ENCODE assay signal across 11 cellular contexts in genomic region chr2:112920923-112921532, GRCh38. TPM values are rescaled to one million over a fixed set of nuclear protein-coding genes. Genes with fewer than 3 reads are reported as not detected.
DNase-seq lines count a peak whose midpoint lies in the region; ATAC-seq, FAIRE-seq and TF ChIP-seq lines count a peak whose summit lies in the region.
"Had no signal": no experiment of that assay in that cellular context is flagged by ENCODE, and none has a peak within 500 bp of the region (broad histone marks: within the 10 kb centered on the region; RNA-seq: fewer than 3 reads in every experiment).

No MANE protein-coding gene starts in this region.

- peaks cover 12% of the 10 kb centered on the region for H3K27me3 Mint-ChIP-seq in nephron progenitor cell (ENCODE audit: low read depth, poor library complexity)

- TF ChIP-seq POLR2A in A549 (IDR thresholded peaks at IDR 0.05; ENCODE audit: low read length) = no peak

- H3K4me3 Mint-ChIP-seq in nephron progenitor cell = no peak overlapping the region

- no peak overlapping the region for H3K27ac ChIP-seq in A549
- H3K27ac ChIP-seq in RWPE2 (ENCODE audit: poor library complexity, severe bottlenecking) = no peak overlapping the region
- H3K27ac ChIP-seq in epithelial cell of prostate = peak overlapping the region; percentile 31
- H3K27ac ChIP-seq: Peyer's patch, right atrium auricular region had no signal

- TF ChIP-seq RAD21 in A549 (conservative IDR thresholded peaks at IDR 0.05 in 1 of 2, IDR thresholded peaks at IDR 0.05 in 1 of 2) = no peak

- H3K4me1 ChIP-seq in A549 (peaks cover 14% of the 10 kb centered on the region), RWPE2 (ENCODE audit: insufficient read depth, poor library complexity, severe bottlenecking) (peaks cover 6% of the 10 kb centered on the region)
- H3K4me1 ChIP-seq: right atrium auricular region had no signal

- H3K27me3 ChIP-seq in RWPE2 (ENCODE audit: insufficient read depth, poor library complexity, severe bottlenecking) = no peaks in the 10 kb centered on the region
- H3K27me3 ChIP-seq: Peyer's patch, right atrium auricular region had no signal

- no peak for TF ChIP-seq EP300 in A549 (IDR thresholded peaks at IDR 0.05)

- H3K4me2 ChIP-seq in A549 = no peak overlapping the region

- H3K36me3 ChIP-seq in RWPE2 (ENCODE audit: low read depth) = no peaks in the 10 kb centered on the region
- H3K36me3 ChIP-seq: Peyer's patch, right atrium auricular region had no signal

- H3K9me3 ChIP-seq in A549 (no peaks in the 10 kb centered on the region), RWPE2 (ENCODE audit: severe bottlenecking) (no peaks in the 10 kb centered on the region)
- H3K9me3 ChIP-seq: Peyer's patch had no signal

- no peaks in the 10 kb centered on the region for H3K36me3 Mint-ChIP-seq in nephron progenitor cell (ENCODE audit: low read depth)

- POLR2A ChIA-PET in A549 (lab: Yijun Ruan, JAX) = no interaction called here

- no peak overlapping the region for H3K27ac Mint-ChIP-seq in nephron progenitor cell

- peak in 1 of 2 experiments; percentile 32 for DNase-seq in A549 (ENCODE audit: low read depth in 1 of 2, low spot score in 1 of 2)
- peak; percentile 92 for DNase-seq in COLO829 (ENCODE audit: low spot score)
- DNase-seq in RWPE2 (ENCODE audit: low spot score) = no peak
- DNase-seq in epithelial cell of prostate (ENCODE audit: low read depth, low spot score) = peak; percentile 61
- no peak for DNase-seq in GF-D8 (lab: John Stamatoyannopoulos, UW)
- no peak for DNase-seq in nephron progenitor cell
- DNase-seq: kidney, Peyer's patch had no signal

- FAIRE-seq in A549 (lab: Jason Lieb, UNC) = no peak
- FAIRE-seq: colon, kidney had no signal

- H3K4me3 ChIP-seq in A549 (no peak overlapping the region), RWPE2 (ENCODE audit: severe bottlenecking) (no peak overlapping the region)
- H3K4me3 ChIP-seq: Peyer's patch, right atrium auricular region had no signal

- 41% methylated on average over 4 of the region's 4 CpGs for WGBS in A549 (ENCODE audit: missing lambda C conversion rate)

- peaks cover 16% of the 10 kb centered on the region for H3K9me3 Mint-ChIP-seq in nephron progenitor cell

- TF ChIP-seq CTCF in A549 (IDR thresholded peaks at IDR 0.05) (no peak), RWPE2 (IDR thresholded peaks at IDR 0.05; ENCODE audit: poor library complexity, severe bottlenecking) (no peak), nephron progenitor cell (IDR thresholded peaks at IDR 0.05) (no peak)

- CTCF ChIA-PET in A549 (lab: Yijun Ruan, JAX) = interaction anchor here (0.6 to 0.7 kb wide), 2 partner anchors 21 to 31 kb away, joined by 3 read pairs; no protein-coding TSS in a partner anchor

- peaks cover 13% of the 10 kb centered on the region for H3K4me1 Mint-ChIP-seq in nephron progenitor cell

- ATAC-seq in A549 (peak in 1 of 2 experiments; percentile 41; a peak in 2 of 6 replicates), RWPE2 (ENCODE audit: low read depth) (peak; percentile 91), HG03521 (IDR thresholded peaks at IDR 0.05; ENCODE audit: unreplicated experiment) (no peak)

TF ChIP-seq in A549, 52 proteins besides CTCF, POLR2A, EP300 and RAD21:
- TF ChIP-seq BHLHE40 (IDR thresholded peaks at IDR 0.05; ENCODE audit: low read depth, low read length) (no peak), HES2 (IDR thresholded peaks at IDR 0.05) (no peak), MAX (IDR thresholded peaks at IDR 0.05) (no peak), MAFK (IDR thresholded peaks at IDR 0.05; ENCODE audit: partially characterized antibody) (peak; percentile 41), BCL3 (IDR thresholded peaks at IDR 0.05) (no peak), NR3C1 (IDR thresholded peaks at IDR 0.05) (no peak), ATOH8 (CRISPR knock-in tag; IDR thresholded peaks at IDR 0.05; ENCODE audit: low read depth) (no peak), E2F6 (IDR thresholded peaks at IDR 0.05; ENCODE audit: borderline replicate concordance, low read depth) (no peak)

RNA-seq across cellular contexts. Expression of gene IL37, which starts 10.1 kb away (rescaled TPM):
- polyA plus RNA-seq in A549 (2011; rRNA removed) (not detected in 2 replicates), A549 (2017; fragmentation: RNase III; extraction: RNeasy Plus Mini Kit Qiagen cat#74134 plus additional on column Dnase treatment) (not detected in 3 replicates)
- not detected in 2 replicates for polyA plus RNA-seq in A549 (2012; cell fraction: cytosol; rRNA removed)
- polyA plus RNA-seq in A549 (2012; cell fraction: nucleus; rRNA removed) = 0.38 TPM in 1 of 2 replicates, not detected in the other
- polyA minus RNA-seq in A549 (2011; rRNA and poly(A)+ RNA removed) = not detected in 2 replicates

RNA-seq across cellular contexts. Expression of gene IL36G, which starts 56.8 kb away (rescaled TPM):
- polyA plus RNA-seq in A549 (2011; rRNA removed) = 0.13 and 0.16 TPM in 2 replicates
- polyA plus RNA-seq in A549 (2012; cell fraction: cytosol; rRNA removed) = not detected in 2 replicates
- polyA plus RNA-seq in A549 (2012; cell fraction: nucleus; rRNA removed) = 0.07 TPM in 1 of 2 replicates, not detected in the other
- not detected in 3 replicates for polyA plus RNA-seq in A549 (2017; fragmentation: RNase III; extraction: RNeasy Plus Mini Kit Qiagen cat#74134 plus additional on column Dnase treatment)
- polyA minus RNA-seq in A549 (2011; rRNA and poly(A)+ RNA removed) = not detected in 2 replicates

Comparison
In these comparisons a context has a peak if more than half of its experiments do, and no peak if none do; other contexts are left out.
1. DNase-seq: peak in COLO829 (single experiment) and epithelial cell of prostate (single experiment); none in RWPE2 (single experiment), GF-D8 (single experiment) and nephron progenitor cell (single experiment).